19 cellular contexts compared by ENCODE assay signal in genomic region chr5:9381464-9381863, GRCh38.
DNase-seq lines count a peak whose midpoint lies in the region; ATAC-seq, FAIRE-seq and TF ChIP-seq lines count a peak whose summit lies in the region.
"Had no signal": no experiment of that assay in that cellular context is flagged by ENCODE, and none has a peak within 500 bp of the region (broad histone marks: within the 10 kb centered on the region; RNA-seq: fewer than 3 reads in every experiment).

No MANE protein-coding gene starts in this region.

- no peak overlapping the region for H3K4me3 ChIP-seq in GM12864 (ENCODE audit: low read depth, low read length)
- H3K4me3 ChIP-seq: A549, breast epithelium, prostate gland, uterus had no signal

- DNase-seq in GM12864 (ENCODE audit: low read depth) (peak; percentile 73), left colon (no peak), DMS79 treated with DMSO at 0.1 percent for 48 hours (lab: John Stamatoyannopoulos, UW) (no peak), H54 (ENCODE audit: insufficient read length, low spot score) (no peak)
- no peak for DNase-seq in activated T-helper 1 cell treated with anti-CD3 and anti-CD28 coated beads, Interleukin-12 subunit alpha, Interleukin-12 subunit beta, Interleukin-2, Interleukin-4 antibody, amounts not matched to agents 30 ng/mL and 10 ng/mL and 1 ng/mL, durations not matched to agents 14 hours and 24 hours and 36 hours (ENCODE audit: low spot score)
- DNase-seq: activated naive CD4-positive, alpha-beta T cell; COR-L47; effector memory CD8-positive, alpha-beta T cell; KG1; NCI-H1694 treated with DMSO at 0.1 percent for 48 hours; SIG-M5; uterus had no signal

- H3K4me3 Mint-ChIP-seq in activated T-helper 1 cell treated with anti-CD3 and anti-CD28 coated beads, Interleukin-12 subunit alpha, Interleukin-12 subunit beta, Interleukin-2, Interleukin-4 antibody, amounts not matched to agents 30 ng/mL and 10 ng/mL and 1 ng/mL, durations not matched to agents 14 hours and 24 hours and 36 hours = no peak overlapping the region
- H3K4me3 Mint-ChIP-seq: effector memory CD8-positive, alpha-beta T cell had no signal

- H3K27ac Mint-ChIP-seq in activated T-helper 1 cell treated with anti-CD3 and anti-CD28 coated beads, Interleukin-12 subunit alpha, Interleukin-12 subunit beta, Interleukin-2, Interleukin-4 antibody, amounts not matched to agents 30 ng/mL and 10 ng/mL and 1 ng/mL, durations not matched to agents 14 hours and 24 hours and 36 hours = no peak overlapping the region
- H3K27ac Mint-ChIP-seq: effector memory CD8-positive, alpha-beta T cell had no signal

- FAIRE-seq in H54 (lab: Jason Lieb, UNC) = no peak
- FAIRE-seq: A549, kidney had no signal

- peak; percentile 59 for ATAC-seq in GM19043 (IDR thresholded peaks at IDR 0.05; ENCODE audit: low read depth, unreplicated experiment)
- peak; percentile 60 for ATAC-seq in GM21825 (IDR thresholded peaks at IDR 0.05; ENCODE audit: unreplicated experiment)
- ATAC-seq in HG03159 (IDR thresholded peaks at IDR 0.05; ENCODE audit: unreplicated experiment) = peak; percentile 90
- no peak for ATAC-seq in left colon
- ATAC-seq: A549; effector memory CD8-positive, alpha-beta T cell had no signal

- intact Hi-C loops in activated T-helper 1 cell treated with anti-CD3 and anti-CD28 coated beads, Interleukin-12 subunit alpha, Interleukin-12 subunit beta, Interleukin-2, Interleukin-4 antibody, amounts not matched to agents 30 ng/mL and 10 ng/mL and 1 ng/mL, durations not matched to agents 14 hours and 24 hours and 36 hours (cut with micrococcal nuclease) = no loop called here
- intact Hi-C loops in left colon (cut with DNase I, micrococcal nuclease) = no loop called here

- H3K36me3 Mint-ChIP-seq in activated T-helper 1 cell treated with anti-CD3 and anti-CD28 coated beads, Interleukin-12 subunit alpha, Interleukin-12 subunit beta, Interleukin-2, Interleukin-4 antibody, amounts not matched to agents 30 ng/mL and 10 ng/mL and 1 ng/mL, durations not matched to agents 14 hours and 24 hours and 36 hours (ENCODE audit: low read depth) = no peaks in the 10 kb centered on the region

- peaks cover 7% of the 10 kb centered on the region for H3K9me3 Mint-ChIP-seq in activated T-helper 1 cell treated with anti-CD3 and anti-CD28 coated beads, Interleukin-12 subunit alpha, Interleukin-12 subunit beta, Interleukin-2, Interleukin-4 antibody, amounts not matched to agents 30 ng/mL and 10 ng/mL and 1 ng/mL, durations not matched to agents 14 hours and 24 hours and 36 hours

- no peak for TF ChIP-seq CTCF in GM12864 (IDR thresholded peaks at IDR 0.05; ENCODE audit: low read depth, low read length, missing control alignments)

- H3K4me1 Mint-ChIP-seq in activated T-helper 1 cell treated with anti-CD3 and anti-CD28 coated beads, Interleukin-12 subunit alpha, Interleukin-12 subunit beta, Interleukin-2, Interleukin-4 antibody, amounts not matched to agents 30 ng/mL and 10 ng/mL and 1 ng/mL, durations not matched to agents 14 hours and 24 hours and 36 hours (ENCODE audit: low read depth) = no peaks in the 10 kb centered on the region

- no peak for TF ChIP-seq POLR2A in H54 (IDR thresholded peaks at IDR 0.05; ENCODE audit: low read depth, low read length)

- no peaks in the 10 kb centered on the region for H3K27me3 Mint-ChIP-seq in activated T-helper 1 cell treated with anti-CD3 and anti-CD28 coated beads, Interleukin-12 subunit alpha, Interleukin-12 subunit beta, Interleukin-2, Interleukin-4 antibody, amounts not matched to agents 30 ng/mL and 10 ng/mL and 1 ng/mL, durations not matched to agents 14 hours and 24 hours and 36 hours (ENCODE audit: insufficient read depth)
- H3K27me3 Mint-ChIP-seq: effector memory CD8-positive, alpha-beta T cell had no signal
